Comparison of ENCODE assay signal across 11 cellular contexts in genomic region chr13:29427937-29428309, GRCh38.
DNase-seq lines count a peak whose midpoint lies in the region; ATAC-seq and TF ChIP-seq lines count a peak whose summit lies in the region.
"Had no signal": no experiment of that assay in that cellular context is flagged by ENCODE, and none has a peak within 500 bp of the region (broad histone marks: within the 10 kb centered on the region; RNA-seq: fewer than 3 reads in every experiment).

No MANE protein-coding gene starts in this region.

- no peak overlapping the region for H3K27ac Mint-ChIP-seq in stimulated activated memory B cell treated with anti-CD40 and anti-IgM and Interleukin-4, amounts not matched to agents 10 μg/mL and 1 μg/mL and 100 μg/mL, for 72 hours

- ATAC-seq in activated T-cell treated with anti-CD3 and anti-CD28 coated beads, Interleukin-2, amount 50 U/mL, for 4 hours = no peak
- ATAC-seq in stimulated activated memory B cell treated with anti-CD40 and anti-IgM and Interleukin-4, amounts not matched to agents 10 μg/mL and 1 μg/mL and 100 μg/mL, for 72 hours = no peak
- ATAC-seq in GM21737 (IDR thresholded peaks at IDR 0.05; ENCODE audit: unreplicated experiment) = no peak

- TF ChIP-seq POLR2A in ovary (IDR thresholded peaks at IDR 0.05) = no peak

- no peaks in the 10 kb centered on the region for H3K9me3 Mint-ChIP-seq in activated T-cell treated with anti-CD3 and anti-CD28 coated beads, Interleukin-2, amount 50 U/mL, for 4 hours
- no peaks in the 10 kb centered on the region for H3K9me3 Mint-ChIP-seq in stimulated activated memory B cell treated with anti-CD40 and anti-IgM and Interleukin-4, amounts not matched to agents 10 μg/mL and 1 μg/mL and 100 μg/mL, for 72 hours

- peaks cover 55% of the 10 kb centered on the region for H3K27me3 Mint-ChIP-seq in activated T-cell treated with anti-CD3 and anti-CD28 coated beads, Interleukin-2, amount 50 U/mL, for 4 hours (ENCODE audit: low read depth)
- peaks cover 64% of the 10 kb centered on the region for H3K27me3 Mint-ChIP-seq in stimulated activated memory B cell treated with anti-CD40 and anti-IgM and Interleukin-4, amounts not matched to agents 10 μg/mL and 1 μg/mL and 100 μg/mL, for 72 hours

- no peaks in the 10 kb centered on the region for H3K36me3 Mint-ChIP-seq in activated T-cell treated with anti-CD3 and anti-CD28 coated beads, Interleukin-2, amount 50 U/mL, for 4 hours (ENCODE audit: insufficient read depth)
- H3K36me3 Mint-ChIP-seq in stimulated activated memory B cell treated with anti-CD40 and anti-IgM and Interleukin-4, amounts not matched to agents 10 μg/mL and 1 μg/mL and 100 μg/mL, for 72 hours = no peaks in the 10 kb centered on the region

- H3K36me3 ChIP-seq in ACC112 (ENCODE audit: insufficient read depth, low read length) = no peaks in the 10 kb centered on the region
- no peaks in the 10 kb centered on the region for H3K36me3 ChIP-seq in NT2/D1 (ENCODE audit: insufficient read depth, insufficient read length, low read length)
- no peaks in the 10 kb centered on the region for H3K36me3 ChIP-seq in ovary
- H3K36me3 ChIP-seq: BLaER1 had no signal

- no peak for DNase-seq in NT2/D1 (ENCODE audit: low read depth, low spot score)
- DNase-seq in foreskin fibroblast = no peak
- DNase-seq in ovary = no peak
- DNase-seq in activated T-cell treated with anti-CD3 and anti-CD28 coated beads, Interleukin-2, amount 50 U/mL, for 4 hours = no peak
- no peak for DNase-seq in AG08396 (ENCODE audit: low spot score)
- DNase-seq: midbrain, T-helper 2 cell had no signal

- no peaks in the 10 kb centered on the region for H3K9me3 ChIP-seq in NT2/D1 (ENCODE audit: insufficient read depth, low read length)
- no peaks in the 10 kb centered on the region for H3K9me3 ChIP-seq in ovary
- H3K9me3 ChIP-seq: BLaER1 had no signal

- TF ChIP-seq CTCF in foreskin fibroblast (IDR thresholded peaks at IDR 0.05; ENCODE audit: low read depth, low read length) (no peak), ovary (IDR thresholded peaks at IDR 0.05) (no peak)

- H3K9ac ChIP-seq in NT2/D1 (ENCODE audit: insufficient read length, low read depth) = no peak overlapping the region
- H3K9ac ChIP-seq: BLaER1 had no signal

- H3K4me3 Mint-ChIP-seq in activated T-cell treated with anti-CD3 and anti-CD28 coated beads, Interleukin-2, amount 50 U/mL, for 4 hours = no peak overlapping the region
- no peak overlapping the region for H3K4me3 Mint-ChIP-seq in stimulated activated memory B cell treated with anti-CD40 and anti-IgM and Interleukin-4, amounts not matched to agents 10 μg/mL and 1 μg/mL and 100 μg/mL, for 72 hours

- no peak for TF ChIP-seq EP300 in ovary (IDR thresholded peaks at IDR 0.05)

- WGBS in ovary, 3 donors = 3 to 12% (median 5%) methylated on average over 3 of the region's 3 CpGs

- H3K27me3 ChIP-seq in ACC112 (ENCODE audit: insufficient read depth, low read length) (peaks cover 61% of the 10 kb centered on the region), NT2/D1 (ENCODE audit: insufficient read depth, insufficient read length) (peaks cover 13% of the 10 kb centered on the region), ovary (no peaks in the 10 kb centered on the region)

- H3K4me1 ChIP-seq in ACC112 (ENCODE audit: control insufficient read depth, insufficient read depth, low read length, unreplicated experiment) = peaks cover 3% of the 10 kb centered on the region
- H3K4me1 ChIP-seq in NT2/D1 (ENCODE audit: insufficient read depth, insufficient read length) = no peaks in the 10 kb centered on the region
- no peaks in the 10 kb centered on the region for H3K4me1 ChIP-seq in ovary (ENCODE audit: insufficient read depth)
- H3K4me1 ChIP-seq: BLaER1 had no signal

- peaks cover 1% of the 10 kb centered on the region for H3K4me1 Mint-ChIP-seq in activated T-cell treated with anti-CD3 and anti-CD28 coated beads, Interleukin-2, amount 50 U/mL, for 4 hours (ENCODE audit: low read depth)
- peaks cover 8% of the 10 kb centered on the region for H3K4me1 Mint-ChIP-seq in stimulated activated memory B cell treated with anti-CD40 and anti-IgM and Interleukin-4, amounts not matched to agents 10 μg/mL and 1 μg/mL and 100 μg/mL, for 72 hours

- no peak overlapping the region for H2AFZ ChIP-seq in ACC112 (ENCODE audit: low read length, unreplicated experiment)

- H3K79me2 ChIP-seq in ACC112 (ENCODE audit: control insufficient read depth, insufficient read depth, low read length, unreplicated experiment) = no peaks in the 10 kb centered on the region

- intact Hi-C loops in ovary (cut with DNase I) = no loop called here

- H3K4me3 ChIP-seq in ACC112 (ENCODE audit: low read depth, low read length) (peak overlapping the region; percentile 67), NT2/D1 (ENCODE audit: insufficient read length, low read depth) (peak overlapping the region; percentile 39), foreskin fibroblast (ENCODE audit: low read depth in 1 of 2, low read length in 2 of 2) (peak overlapping the region; percentile 32 to 41), ovary (peak overlapping the region; percentile 27)
- H3K4me3 ChIP-seq: BLaER1 had no signal

- H3K27ac ChIP-seq in ACC112 (ENCODE audit: low read depth, low read length) = no peak overlapping the region
- no peak overlapping the region for H3K27ac ChIP-seq in ovary
- H3K27ac ChIP-seq: BLaER1 had no signal
